8 cellular contexts compared by ENCODE assay signal in genomic region chr1:17010601-17011438, GRCh38. TPM values are rescaled to one million over a fixed set of nuclear protein-coding genes. Genes with fewer than 3 reads are reported as not detected.
DNase-seq lines count a peak whose midpoint lies in the region; ATAC-seq and TF ChIP-seq lines count a peak whose summit lies in the region.

No MANE protein-coding gene starts in this region.

- TF ChIP-seq CTCF in ovary (IDR thresholded peaks at IDR 0.05): no peak

- H3K27me3 ChIP-seq in ovary: no peaks in the 10 kb centered on the region

- H3K4me3 Mint-ChIP-seq in activated CD4-positive, alpha-beta T cell treated with anti-CD3 and anti-CD28 coated beads for 36 hours: peak overlapping the region; percentile 79

- H3K36me3 Mint-ChIP-seq in activated CD4-positive, alpha-beta T cell treated with anti-CD3 and anti-CD28 coated beads for 36 hours (ENCODE audit: low read depth): no peaks in the 10 kb centered on the region

- peak overlapping the region; percentile 55 for H3K27ac Mint-ChIP-seq in activated CD4-positive, alpha-beta T cell treated with anti-CD3 and anti-CD28 coated beads for 36 hours

- intact Hi-C loops in activated CD4-positive, alpha-beta T cell treated with anti-CD3 and anti-CD28 coated beads for 36 hours (cut with DNase I, micrococcal nuclease): loop anchor here (1.0 to 5.0 kb wide), 5 partner anchors 43 to 426 kb away; partner anchors contain the start of genes SDHB (in 2 of the 2) and RCC2 (in 1 of the 2)
- intact Hi-C loops in ovary (cut with DNase I): no loop called here

- ATAC-seq in activated CD4-positive, alpha-beta T cell treated with anti-CD3 and anti-CD28 coated beads for 36 hours: no peak
- ATAC-seq in HG02938 (IDR thresholded peaks at IDR 0.05; ENCODE audit: unreplicated experiment): no peak
- no peak for ATAC-seq in HG03342 (IDR thresholded peaks at IDR 0.05; ENCODE audit: unreplicated experiment)

- TF ChIP-seq EP300 in ovary (IDR thresholded peaks at IDR 0.05): no peak

- no peaks in the 10 kb centered on the region for H3K9me3 ChIP-seq in ovary

- H3K4me1 Mint-ChIP-seq in activated CD4-positive, alpha-beta T cell treated with anti-CD3 and anti-CD28 coated beads for 36 hours: peaks cover 20% of the 10 kb centered on the region

- CTCF ChIA-PET in activated CD4-positive, alpha-beta T cell treated with anti-CD3 and anti-CD28 coated beads for 36 hours (lab: Charles Lee): interaction anchor here (0.9 to 1.4 kb wide), 2 partner anchors 37 to 50 kb away, joined by 3 to 5 read pairs; no protein-coding TSS in a partner anchor

- no peaks in the 10 kb centered on the region for H3K27me3 Mint-ChIP-seq in activated CD4-positive, alpha-beta T cell treated with anti-CD3 and anti-CD28 coated beads for 36 hours

- no peaks in the 10 kb centered on the region for H3K36me3 ChIP-seq in ovary

- WGBS in ovary, 3 donors: 5 to 9% (median 5%) methylated on average over 18 to 27 of the region's 27 CpGs

- H3K4me3 ChIP-seq in ovary: peak overlapping the region; percentile 62

- peak; percentile 36 for DNase-seq in activated CD4-positive, alpha-beta T cell treated with anti-CD3 and anti-CD28 coated beads for 36 hours
- no peak for DNase-seq in activated CD4-positive, alpha-beta T cell treated with anti-CD3 and anti-CD28 coated beads, Interleukin-2, amount 50 U/mL, for 4 hours
- DNase-seq in Kasumi-1 (lab: John Stamatoyannopoulos, UW): peak; percentile 59 to 70
- peak; percentile 29 to 31 for DNase-seq in activated T-cell treated with anti-CD3 and anti-CD28 coated beads, Interleukin-2, amount 50 U/mL, for 48 hours
- DNase-seq in germinal center (ENCODE audit: low spot score): peak; percentile 35
- DNase-seq in ovary: peak; percentile 45 to 75 (median 56)

- no peak overlapping the region for H3K27ac ChIP-seq in ovary

- H3K4me1 ChIP-seq in ovary (ENCODE audit: insufficient read depth): peaks cover 12% of the 10 kb centered on the region

- TF ChIP-seq POLR2A in ovary (IDR thresholded peaks at IDR 0.05): no peak

- POLR2A ChIA-PET in activated CD4-positive, alpha-beta T cell treated with anti-CD3 and anti-CD28 coated beads for 36 hours (lab: Charles Lee): interaction anchor here (0.6 to 1.0 kb wide), 2 partner anchors 95 to 106 kb away, joined by 3 read pairs; no protein-coding TSS in a partner anchor

- H3K9me3 Mint-ChIP-seq in activated CD4-positive, alpha-beta T cell treated with anti-CD3 and anti-CD28 coated beads for 36 hours (ENCODE audit: low read depth): no peaks in the 10 kb centered on the region

RNA-seq across cellular contexts. Expression of gene ATP13A2, which starts 0.9 kb away (rescaled TPM):
- total RNA-seq in activated CD4-positive, alpha-beta T cell treated with anti-CD3 and anti-CD28 coated beads for 36 hours: 10 to 100 TPM; 30.7 to 32.0 TPM
- 10 to 100 TPM; 11.3 to 24.1 (median 22.5) TPM for total RNA-seq in ovary
- polyA plus RNA-seq in ovary: 10 to 100 TPM in 1 of 2 donors, 1 to 10 TPM in 1; 8.8 to 12.7 TPM

RNA-seq across cellular contexts. Expression of gene MFAP2, which starts 30.4 kb away (rescaled TPM):
- total RNA-seq in activated CD4-positive, alpha-beta T cell treated with anti-CD3 and anti-CD28 coated beads for 36 hours: not detected
- total RNA-seq in ovary: 10 to 100 TPM; 16.0 to 83.6 (median 36.1) TPM
- 10 to 100 TPM; 16.4 to 70.8 TPM for polyA plus RNA-seq in ovary

RNA-seq across cellular contexts. Expression of gene SDHB, which starts 43.0 kb away (rescaled TPM):
- total RNA-seq in activated CD4-positive, alpha-beta T cell treated with anti-CD3 and anti-CD28 coated beads for 36 hours: 100 to 1,000 TPM; 132 to 149 TPM
- total RNA-seq in ovary: 10 to 100 TPM; 51.9 to 77.7 (median 56.5) TPM
- 100 to 1,000 TPM in 1 of 2 donors, 10 to 100 TPM in 1; 66.0 to 120 TPM for polyA plus RNA-seq in ovary

Comparison
In these comparisons a context has a peak if more than half of its experiments do, and no peak if none do; other contexts are left out.
1. DNase-seq: peak in activated CD4-positive, alpha-beta T cell treated with anti-CD3 and anti-CD28 coated beads for 36 hours (single experiment), Kasumi-1 (2 of 2), activated T-cell treated with anti-CD3 and anti-CD28 coated beads, Interleukin-2, amount 50 U/mL, for 48 hours (2 of 2), germinal center (single experiment) and ovary (5 of 5); none in activated CD4-positive, alpha-beta T cell treated with anti-CD3 and anti-CD28 coated beads, Interleukin-2, amount 50 U/mL, for 4 hours (0 of 2).
2. RNA of gene MFAP2, which starts 30.4 kb away (total RNA-seq): 16.0 to 83.6 TPM in ovary; not detected in activated CD4-positive, alpha-beta T cell treated with anti-CD3 and anti-CD28 coated beads for 36 hours; every median in the first group is over 10 times any median in the second.
3. intact Hi-C loops: an anchor here in activated CD4-positive, alpha-beta T cell treated with anti-CD3 and anti-CD28 coated beads for 36 hours (1.0 to 5.0 kb wide); none called in ovary.